Comparison of ENCODE assay signal across 8 cellular contexts in the genomic region with DNA sequence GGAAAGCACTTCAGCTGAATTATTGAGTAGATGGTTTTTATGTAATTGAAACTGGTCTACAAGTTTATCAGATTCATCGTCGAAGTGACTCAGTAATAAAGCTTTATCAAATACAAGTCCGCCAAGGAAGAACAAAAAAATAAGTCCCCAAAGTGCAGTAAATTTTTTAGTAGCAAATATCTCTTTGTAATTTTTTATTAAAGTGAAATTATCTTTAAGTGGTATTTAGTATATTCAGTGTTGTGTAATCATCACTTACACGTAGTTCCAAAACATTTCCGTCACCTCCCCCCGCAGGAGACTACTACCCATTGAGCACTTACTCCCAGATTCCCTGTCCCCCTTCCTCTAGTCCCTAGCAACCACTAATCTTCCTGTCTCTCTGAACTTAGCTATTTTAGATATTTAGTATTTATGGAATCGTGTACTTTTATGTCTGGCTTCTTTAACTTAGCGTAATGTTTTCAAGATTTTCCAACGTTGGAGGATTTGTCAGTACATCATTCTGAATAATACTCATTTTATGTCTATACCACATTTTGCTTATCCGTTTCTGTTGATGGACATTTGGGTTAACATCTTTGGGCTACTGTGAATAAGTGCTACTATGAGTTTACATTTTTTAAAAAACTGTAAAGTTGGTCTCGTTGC. TPM values are rescaled to one million over a fixed set of nuclear protein-coding genes. Genes with fewer than 3 reads are reported as not detected.
DNase-seq lines count a peak whose midpoint lies in the region; ATAC-seq, FAIRE-seq and TF ChIP-seq lines count a peak whose summit lies in the region.

No MANE protein-coding gene starts in this region.

- TF ChIP-seq POLR2A in right lobe of liver (IDR thresholded peaks at IDR 0.05), result no peak

- TF ChIP-seq CTCF in GM12864 (IDR thresholded peaks at IDR 0.05; ENCODE audit: low read depth, low read length, missing control alignments) (no peak), chondrocyte (IDR thresholded peaks at IDR 0.05) (no peak), right lobe of liver (IDR thresholded peaks at IDR 0.05) (no peak)

- peaks cover 6 to 38% (median 28%) of the 10 kb centered on the region in 4 donors for H3K36me3 ChIP-seq in right lobe of liver

- no peak for FAIRE-seq in frontal cortex (lab: Jason Lieb, UNC)

- no peaks in the 10 kb centered on the region for H3K27me3 ChIP-seq in right lobe of liver

- H3K27ac Mint-ChIP-seq in chondrocyte (ENCODE audit: unreplicated experiment), result peak overlapping the region; percentile 100

- H3K9me3 ChIP-seq in right lobe of liver, result no peaks in the 10 kb centered on the region

- 0% methylated on average over 11 of the region's 11 CpGs for WGBS in right lobe of liver (ENCODE audit: insufficient coverage, low coverage, low lambda C conversion rate, missing lambda C conversion rate)

- H3K9me3 Mint-ChIP-seq in chondrocyte (ENCODE audit: low read depth), result no peaks in the 10 kb centered on the region

- peaks cover 0 to 41% (median 13%) of the 10 kb centered on the region in 4 donors for H3K4me1 ChIP-seq in right lobe of liver

- H3K4me1 Mint-ChIP-seq in chondrocyte (ENCODE audit: low read depth), result peaks cover 52% of the 10 kb centered on the region

- intact Hi-C loops in right lobe of liver (cut with DNase I), result no loop called here
- intact Hi-C loops in posterior vena cava (cut with DNase I), result loop anchor here in 1 of 2 donors (5.0 kb wide), 1 partner anchor 48 kb away; the partner anchor contains the start of gene STK38

- peak overlapping the region; percentile 100 for H3K4me3 Mint-ChIP-seq in chondrocyte (ENCODE audit: unreplicated experiment)

- H3K4me3 ChIP-seq in GM12864 (ENCODE audit: low read depth, low read length) (peak overlapping the region; percentile 96), right lobe of liver (peak overlapping the region; percentile 67 to 84 (median 80))

- peak overlapping the region; percentile 86 to 98 (median 97) for H3K27ac ChIP-seq in right lobe of liver
- peak overlapping the region; percentile 91 for H3K27ac ChIP-seq in temporal lobe (ENCODE audit: low read depth, low read length)

- DNase-seq in A172 (ENCODE audit: low spot score) (peak; percentile 66), GM12864 (ENCODE audit: low read depth) (no peak), OCI-M1 (lab: John Stamatoyannopoulos, UW) (peak; percentile 74), chondrocyte (ENCODE audit: low spot score) (no peak), right lobe of liver (peak in 1 of 3 donors; percentile 39), posterior vena cava (ENCODE audit: low spot score) (no peak), frontal cortex (ENCODE audit: low spot score in 2 of 2) (no peak)

- no peaks in the 10 kb centered on the region for H3K27me3 Mint-ChIP-seq in chondrocyte (ENCODE audit: low read depth)

- peak in 3 of 4 donors; percentile 30 to 45 (median 33) for ATAC-seq in right lobe of liver

- H3K36me3 Mint-ChIP-seq in chondrocyte (ENCODE audit: low read depth), result peaks cover 52% of the 10 kb centered on the region

RNA-seq across cellular contexts. Expression of gene SRSF3, which starts 1.1 kb away (rescaled TPM):
- total RNA-seq in A172 (2014; rRNA removed; shearing (Covaris generic)), result 238 and 255 TPM in 2 replicates
- 180 to 233 TPM (median 191 TPM) in 3 replicates for total RNA-seq in chondrocyte
- 100 to 1,000 TPM in 2 of 6 experiments, 10 to 100 TPM in 4; 36.8 to 103 (median 71.4) TPM for total RNA-seq in right lobe of liver
- 135 TPM for total RNA-seq in temporal lobe
- 100 to 1,000 TPM; 170 to 190 TPM for total RNA-seq in posterior vena cava
- 217 TPM for total RNA-seq in frontal cortex

RNA-seq across cellular contexts. Expression of gene STK38, which starts 48.0 kb away (rescaled TPM):
- 23.7 and 25.3 TPM in 2 replicates for total RNA-seq in A172 (2014; rRNA removed; shearing (Covaris generic))
- total RNA-seq in chondrocyte (60.4 to 65.1 TPM (median 63.2 TPM) in 3 replicates), right lobe of liver (10 to 100 TPM; 12.5 to 19.2 (median 16.1) TPM), temporal lobe (12.3 TPM), posterior vena cava (10 to 100 TPM; 32.1 to 32.7 TPM), frontal cortex (9.8 TPM)

Comparison
In these comparisons a context has a peak if more than half of its experiments do, and no peak if none do; other contexts are left out.
1. DNase-seq: peak in A172 (single experiment) and OCI-M1 (single experiment); none in GM12864 (single experiment), chondrocyte (single experiment), posterior vena cava (single experiment) and frontal cortex (0 of 2).